In the genomic region with DNA sequence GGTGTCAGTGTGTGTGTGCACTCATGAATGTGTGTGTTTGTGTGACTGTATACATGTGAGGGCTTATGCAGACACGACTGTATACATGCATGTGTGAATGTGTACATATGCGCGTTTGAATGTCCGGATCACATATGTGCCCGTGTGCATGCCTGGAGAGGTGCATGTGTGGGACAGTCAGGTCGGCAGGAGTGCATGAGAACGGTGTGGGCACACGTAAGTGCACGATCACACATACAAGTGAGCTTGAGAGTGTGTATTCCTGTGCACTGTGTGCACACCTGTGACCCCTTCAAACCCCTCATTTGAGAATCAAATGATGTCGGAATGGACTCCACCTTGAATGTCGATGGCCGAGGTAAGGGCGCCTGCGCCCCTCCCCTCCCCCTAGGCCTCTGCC, we compare ENCODE assay signal across 9 cellular contexts. TPM values are rescaled to one million over a fixed set of nuclear protein-coding genes. Genes with fewer than 3 reads are reported as not detected.
DNase-seq lines count a peak whose midpoint lies in the region; ATAC-seq and TF ChIP-seq lines count a peak whose summit lies in the region.
"Had no signal": no experiment of that assay in that cellular context is flagged by ENCODE, and none has a peak within 500 bp of the region (broad histone marks: within the 10 kb centered on the region; RNA-seq: fewer than 3 reads in every experiment).

No MANE protein-coding gene starts in this region.

- H3K9ac ChIP-seq in OCI-LY1 (ENCODE audit: low read length) = no peak overlapping the region; the same call in 1 of the 2 replicates
- H3K9ac ChIP-seq in endodermal cell (ENCODE audit: extremely low read depth, low read length, poor library complexity, severe bottlenecking) = no peak overlapping the region
- H3K9ac ChIP-seq in smooth muscle cell (ENCODE audit: low read depth) = no peak overlapping the region

- H3K9me3 ChIP-seq in OCI-LY1 (ENCODE audit: low read length) (no peaks in the 10 kb centered on the region), endodermal cell (ENCODE audit: control insufficient read depth, low read length) (no peaks in the 10 kb centered on the region), suprapubic skin (no peaks in the 10 kb centered on the region), smooth muscle cell (replicated peaks; ENCODE audit: low read depth) (no peaks in the 10 kb centered on the region)

- peak overlapping the region; percentile 38 for H3K4me3 Mint-ChIP-seq in activated T-cell treated with anti-CD3 and anti-CD28 coated beads, Interleukin-2, amount 50 U/mL, for 24 hours
- H3K4me3 Mint-ChIP-seq in endodermal cell = peak overlapping the region; percentile 53

- H3K9me2 ChIP-seq in OCI-LY1 (ENCODE audit: low read depth, low read length) = no peaks in the 10 kb centered on the region

- H4K20me1 ChIP-seq in OCI-LY1 (ENCODE audit: insufficient read depth, low read length) = no peaks in the 10 kb centered on the region
- H4K20me1 ChIP-seq in smooth muscle cell (ENCODE audit: low read depth) = no peaks in the 10 kb centered on the region

- H3K4me2 ChIP-seq in OCI-LY1 (ENCODE audit: low read length) (peak overlapping the region; percentile 61), smooth muscle cell (no peak overlapping the region)

- H3K4me1 ChIP-seq in OCI-LY1 (ENCODE audit: insufficient read depth, low read length, severe bottlenecking) (peaks cover 22% of the 10 kb centered on the region), endodermal cell (ENCODE audit: control insufficient read depth, insufficient read depth, low read length) (peaks cover 5% of the 10 kb centered on the region), suprapubic skin (peaks cover 35% of the 10 kb centered on the region), smooth muscle cell (ENCODE audit: low read depth) (peaks cover 23% of the 10 kb centered on the region)

- H3K9me3 Mint-ChIP-seq in activated T-cell treated with anti-CD3 and anti-CD28 coated beads, Interleukin-2, amount 50 U/mL, for 24 hours = no peaks in the 10 kb centered on the region
- H3K9me3 Mint-ChIP-seq in endodermal cell = no peaks in the 10 kb centered on the region

- H2AFZ ChIP-seq in OCI-LY1 (ENCODE audit: low read length) (no peak overlapping the region), smooth muscle cell (ENCODE audit: low read depth) (no peak overlapping the region)

- no peak for TF ChIP-seq EP300 in suprapubic skin (IDR thresholded peaks at IDR 0.05)

- H3K27me3 ChIP-seq in OCI-LY1 (ENCODE audit: insufficient read depth, low read length) = peaks cover 14% of the 10 kb centered on the region
- peaks cover 88% of the 10 kb centered on the region for H3K27me3 ChIP-seq in endodermal cell (ENCODE audit: control insufficient read depth, insufficient read depth, low read length, poor library complexity, severe bottlenecking)
- H3K27me3 ChIP-seq in suprapubic skin = peaks cover 61% of the 10 kb centered on the region
- peaks cover 33% of the 10 kb centered on the region for H3K27me3 ChIP-seq in smooth muscle cell (ENCODE audit: low read depth)

- no peak for DNase-seq in activated T-cell treated with anti-CD3 and anti-CD28 coated beads, Interleukin-2, amount 50 U/mL, for 24 hours
- DNase-seq in activated T-cell treated with anti-CD3 and anti-CD28 coated beads, Interleukin-2, amount 50 U/mL, for 48 hours = no peak
- DNase-seq in endodermal cell (no peak), suprapubic skin (ENCODE audit: low spot score in 2 of 2) (no peak), smooth muscle cell (lab: John Stamatoyannopoulos, UW; ENCODE audit: unreplicated experiment) (no peak), GOT3 (lab: John Stamatoyannopoulos, UW) (no peak)
- DNase-seq: GF-D8 had no signal

- TF ChIP-seq CTCF in OCI-LY1 (IDR thresholded peaks at IDR 0.05; ENCODE audit: low read length) = no peak
- no peak for TF ChIP-seq CTCF in endodermal cell (conservative IDR thresholded peaks at IDR 0.05)
- no peak for TF ChIP-seq CTCF in suprapubic skin (IDR thresholded peaks at IDR 0.05)
- TF ChIP-seq CTCF in smooth muscle cell (IDR thresholded peaks at IDR 0.05; ENCODE audit: borderline replicate concordance, insufficient read depth, poor library complexity, severe bottlenecking) = no peak

- H3F3A ChIP-seq in OCI-LY1 (ENCODE audit: insufficient read depth, low read length) (no peaks in the 10 kb centered on the region), smooth muscle cell (ENCODE audit: low read depth) (peaks cover 9% of the 10 kb centered on the region)

- H3K27ac Mint-ChIP-seq in activated T-cell treated with anti-CD3 and anti-CD28 coated beads, Interleukin-2, amount 50 U/mL, for 24 hours = no peak overlapping the region
- H3K27ac Mint-ChIP-seq in endodermal cell = no peak overlapping the region

- H3K27ac ChIP-seq in OCI-LY1 (ENCODE audit: low read depth, low read length, poor library complexity, severe bottlenecking) (no peak overlapping the region), endodermal cell (ENCODE audit: low read depth, low read length) (no peak overlapping the region), suprapubic skin (no peak overlapping the region), smooth muscle cell (ENCODE audit: low read depth) (no peak overlapping the region)

- no peaks in the 10 kb centered on the region for H3K36me3 Mint-ChIP-seq in activated T-cell treated with anti-CD3 and anti-CD28 coated beads, Interleukin-2, amount 50 U/mL, for 24 hours (ENCODE audit: low read depth)
- no peaks in the 10 kb centered on the region for H3K36me3 Mint-ChIP-seq in endodermal cell (ENCODE audit: low read depth)

- H3K4me1 Mint-ChIP-seq in activated T-cell treated with anti-CD3 and anti-CD28 coated beads, Interleukin-2, amount 50 U/mL, for 24 hours (ENCODE audit: low read depth) = peaks cover 28% of the 10 kb centered on the region
- H3K4me1 Mint-ChIP-seq in endodermal cell = peaks cover 5% of the 10 kb centered on the region

- no peak for TF ChIP-seq POLR2A in suprapubic skin (IDR thresholded peaks at IDR 0.05)

- WGBS in endodermal cell (ENCODE audit: insufficient coverage in 1 of 2, insufficient read length in 1 of 2), 2 experiments = 61 to 88% methylated on average over 9 to 14 of the region's 14 CpGs
- 52% methylated on average over 14 of the region's 14 CpGs for WGBS in suprapubic skin
- 63% methylated on average over 14 of the region's 14 CpGs for WGBS in smooth muscle cell (ENCODE audit: low lambda C conversion rate)

- peak overlapping the region; percentile 68 for H3K4me3 ChIP-seq in OCI-LY1 (ENCODE audit: low read depth, low read length, poor library complexity, severe bottlenecking)
- H3K4me3 ChIP-seq in endodermal cell (ENCODE audit: low read length) = no peak overlapping the region
- H3K4me3 ChIP-seq in suprapubic skin = peak overlapping the region; percentile 53
- no peak overlapping the region for H3K4me3 ChIP-seq in smooth muscle cell

- H3K36me3 ChIP-seq in OCI-LY1 (ENCODE audit: insufficient read depth, low read length) (no peaks in the 10 kb centered on the region), endodermal cell (ENCODE audit: control insufficient read depth, insufficient read depth, low read length) (no peaks in the 10 kb centered on the region), suprapubic skin (no peaks in the 10 kb centered on the region), smooth muscle cell (ENCODE audit: low read depth) (no peaks in the 10 kb centered on the region)

- peaks cover 56% of the 10 kb centered on the region for H3K27me3 Mint-ChIP-seq in activated T-cell treated with anti-CD3 and anti-CD28 coated beads, Interleukin-2, amount 50 U/mL, for 24 hours
- H3K27me3 Mint-ChIP-seq in endodermal cell (ENCODE audit: insufficient read depth) = peaks cover 90% of the 10 kb centered on the region

- H3K79me2 ChIP-seq in OCI-LY1 (ENCODE audit: insufficient read depth, low read length) (no peaks in the 10 kb centered on the region), smooth muscle cell (ENCODE audit: low read depth) (no peaks in the 10 kb centered on the region)

- ATAC-seq in HG03460 (IDR thresholded peaks at IDR 0.05; ENCODE audit: unreplicated experiment) = no peak

RNA-seq across cellular contexts. Expression of gene NGFR, which starts 0.7 kb away (rescaled TPM):
- total RNA-seq in endodermal cell (1 to 10 TPM; 1.3 to 1.6 TPM), suprapubic skin (10 to 100 TPM; 18.1 to 26.8 (median 22.0) TPM), smooth muscle cell (1.3 and 2.4 TPM in 2 replicates)
- 24.5 TPM for polyA plus RNA-seq in endodermal cell (2013, experiment 1 of 2)
- polyA plus RNA-seq in endodermal cell (2013, experiment 2 of 2) = 22.1 TPM
- polyA plus RNA-seq in smooth muscle cell = 2.3 and 2.5 TPM in 2 replicates

Comparison
In these comparisons a context has a peak if more than half of its experiments do, and no peak if none do; other contexts are left out.
1. H3K4me3 ChIP-seq: peak in OCI-LY1 (single experiment) and suprapubic skin (single experiment); none in endodermal cell (single experiment) and smooth muscle cell (single experiment).